12 cellular contexts compared by ENCODE assay signal in the genomic region with DNA sequence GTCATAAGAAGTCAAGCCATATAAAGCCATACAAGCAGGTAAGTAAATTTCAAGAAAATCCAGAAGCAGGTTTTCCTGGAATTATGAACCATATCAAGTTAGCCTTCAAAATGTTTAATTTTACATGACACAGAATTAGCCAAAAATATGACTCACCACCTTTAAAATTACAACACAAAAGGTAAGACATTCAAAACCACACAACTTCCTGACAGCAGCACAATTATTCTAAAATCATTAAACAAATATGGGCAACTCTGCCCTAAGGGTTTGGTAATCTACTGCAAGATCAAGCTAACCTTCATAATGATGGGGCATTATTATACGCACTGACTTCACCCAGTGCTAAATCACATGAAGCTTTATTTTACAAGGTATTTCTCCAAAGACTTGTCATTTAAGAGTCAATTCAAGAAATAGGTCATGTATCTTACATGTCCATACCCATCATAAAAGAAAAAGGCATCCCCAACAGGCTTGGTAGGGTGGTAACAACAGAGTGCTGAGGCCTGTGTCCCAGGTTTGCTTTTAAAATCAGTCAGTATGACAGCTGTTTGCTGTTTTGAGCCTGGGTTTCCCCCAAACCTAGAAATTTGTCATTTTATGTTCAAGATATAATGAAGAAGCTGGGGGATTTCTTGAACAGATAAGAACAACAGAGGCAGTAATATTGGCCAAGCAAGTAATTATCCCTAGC. TPM values are rescaled to one million over a fixed set of nuclear protein-coding genes. Genes with fewer than 3 reads are reported as not detected.
A peak's percentile ranks its signal among the peaks of the same experiment; 100 is the strongest.
DNase-seq lines count a peak whose midpoint lies in the region; ATAC-seq lines count a peak whose summit lies in the region.
"Had no signal": no experiment of that assay in that cellular context is flagged by ENCODE, and none has a peak within 500 bp of the region (broad histone marks: within the 10 kb centered on the region; RNA-seq: fewer than 3 reads in every experiment).

No MANE protein-coding gene starts in this region.

- no peaks in the 10 kb centered on the region for H3K27me3 Mint-ChIP-seq in activated CD4-positive, alpha-beta T cell treated with anti-CD3 and anti-CD28 coated beads, Interleukin-2, amount 10 ng/mL, durations not matched to agents 24 days and 14 days
- no peaks in the 10 kb centered on the region for H3K27me3 Mint-ChIP-seq in activated naive CD8-positive, alpha-beta T cell treated with anti-CD3 and anti-CD28 coated beads for 36 hours

- no peak overlapping the region for H3K4me3 Mint-ChIP-seq in activated CD4-positive, alpha-beta T cell treated with anti-CD3 and anti-CD28 coated beads, Interleukin-2, amount 10 ng/mL, durations not matched to agents 24 days and 14 days
- no peak overlapping the region for H3K4me3 Mint-ChIP-seq in activated naive CD8-positive, alpha-beta T cell treated with anti-CD3 and anti-CD28 coated beads for 36 hours
- no peak overlapping the region for H3K4me3 Mint-ChIP-seq in stimulated activated effector memory CD8-positive, alpha-beta T cell treated with anti-CD3 and anti-CD28 coated beads, Interleukin-12 subunit alpha, Interleukin-12 subunit beta, amount 100 ng/mL, for 72 hours
- H3K4me3 Mint-ChIP-seq: H9 had no signal

- intact Hi-C loops in activated CD4-positive, alpha-beta T cell treated with anti-CD3 and anti-CD28 coated beads, Interleukin-2, amount 10 ng/mL, durations not matched to agents 24 days and 14 days (cut with micrococcal nuclease) = no loop called here

- ATAC-seq in HG03045 (IDR thresholded peaks at IDR 0.05; ENCODE audit: unreplicated experiment) (peak; percentile 50), HG03108 (IDR thresholded peaks at IDR 0.05; ENCODE audit: unreplicated experiment) (no peak)
- peak; percentile 94 for ATAC-seq in stimulated activated effector memory CD8-positive, alpha-beta T cell treated with anti-CD3 and anti-CD28 coated beads, Interleukin-12 subunit alpha, Interleukin-12 subunit beta, amount 100 ng/mL, for 72 hours
- ATAC-seq: left ventricle myocardium superior had no signal

- peaks cover 19% of the 10 kb centered on the region for H3K4me1 Mint-ChIP-seq in activated CD4-positive, alpha-beta T cell treated with anti-CD3 and anti-CD28 coated beads, Interleukin-2, amount 10 ng/mL, durations not matched to agents 24 days and 14 days
- H3K4me1 Mint-ChIP-seq in activated naive CD8-positive, alpha-beta T cell treated with anti-CD3 and anti-CD28 coated beads for 36 hours = peaks cover 30% of the 10 kb centered on the region
- peaks cover 25% of the 10 kb centered on the region for H3K4me1 Mint-ChIP-seq in stimulated activated effector memory CD8-positive, alpha-beta T cell treated with anti-CD3 and anti-CD28 coated beads, Interleukin-12 subunit alpha, Interleukin-12 subunit beta, amount 100 ng/mL, for 72 hours
- H3K4me1 Mint-ChIP-seq: H9 had no signal

- no peaks in the 10 kb centered on the region for H3K9me3 Mint-ChIP-seq in activated CD4-positive, alpha-beta T cell treated with anti-CD3 and anti-CD28 coated beads, Interleukin-2, amount 10 ng/mL, durations not matched to agents 24 days and 14 days
- H3K9me3 Mint-ChIP-seq in activated naive CD8-positive, alpha-beta T cell treated with anti-CD3 and anti-CD28 coated beads for 36 hours = no peaks in the 10 kb centered on the region
- no peaks in the 10 kb centered on the region for H3K9me3 Mint-ChIP-seq in stimulated activated effector memory CD8-positive, alpha-beta T cell treated with anti-CD3 and anti-CD28 coated beads, Interleukin-12 subunit alpha, Interleukin-12 subunit beta, amount 100 ng/mL, for 72 hours
- H3K9me3 Mint-ChIP-seq: H9 had no signal

- DNase-seq in activated CD4-positive, alpha-beta T cell treated with anti-CD3 and anti-CD28 coated beads, Interleukin-2, amount 10 ng/mL, durations not matched to agents 24 days and 14 days = no peak
- DNase-seq in activated CD4-positive, alpha-beta T cell treated with anti-CD3 and anti-CD28 coated beads for 48 hours = no peak
- DNase-seq in activated naive CD8-positive, alpha-beta T cell treated with anti-CD3 and anti-CD28 coated beads for 36 hours = no peak
- DNase-seq in stimulated activated effector memory CD8-positive, alpha-beta T cell treated with anti-CD3 and anti-CD28 coated beads, Interleukin-12 subunit alpha, Interleukin-12 subunit beta, amount 100 ng/mL, for 72 hours (ENCODE audit: low spot score in 2 of 2) = no peak
- DNase-seq in NCI-H128 (lab: John Stamatoyannopoulos, UW; ENCODE audit: unreplicated experiment) (no peak), NCI-H526 (lab: John Stamatoyannopoulos, UW) (no peak)
- DNase-seq: H9, left ventricle myocardium superior, NCI-H774, nucleus accumbens had no signal

- peaks cover 14% of the 10 kb centered on the region for H3K36me3 Mint-ChIP-seq in activated CD4-positive, alpha-beta T cell treated with anti-CD3 and anti-CD28 coated beads, Interleukin-2, amount 10 ng/mL, durations not matched to agents 24 days and 14 days (ENCODE audit: low read depth)
- peaks cover 6% of the 10 kb centered on the region for H3K36me3 Mint-ChIP-seq in activated naive CD8-positive, alpha-beta T cell treated with anti-CD3 and anti-CD28 coated beads for 36 hours
- peaks cover 15% of the 10 kb centered on the region for H3K36me3 Mint-ChIP-seq in stimulated activated effector memory CD8-positive, alpha-beta T cell treated with anti-CD3 and anti-CD28 coated beads, Interleukin-12 subunit alpha, Interleukin-12 subunit beta, amount 100 ng/mL, for 72 hours

- peak overlapping the region; percentile 27 for H3K27ac Mint-ChIP-seq in activated CD4-positive, alpha-beta T cell treated with anti-CD3 and anti-CD28 coated beads, Interleukin-2, amount 10 ng/mL, durations not matched to agents 24 days and 14 days
- H3K27ac Mint-ChIP-seq in activated naive CD8-positive, alpha-beta T cell treated with anti-CD3 and anti-CD28 coated beads for 36 hours = peak overlapping the region; percentile 73
- peak overlapping the region; percentile 86 for H3K27ac Mint-ChIP-seq in stimulated activated effector memory CD8-positive, alpha-beta T cell treated with anti-CD3 and anti-CD28 coated beads, Interleukin-12 subunit alpha, Interleukin-12 subunit beta, amount 100 ng/mL, for 72 hours

RNA-seq across cellular contexts. Expression of gene RCBTB1, which starts 15.2 kb away (rescaled TPM):
- 14.8 and 16.2 TPM in 2 replicates for total RNA-seq in activated CD4-positive, alpha-beta T cell treated with anti-CD3 and anti-CD28 coated beads, Interleukin-2, amount 10 ng/mL, durations not matched to agents 24 days and 14 days
- 10 to 100 TPM; 13.2 to 14.6 TPM for total RNA-seq in activated naive CD8-positive, alpha-beta T cell treated with anti-CD3 and anti-CD28 coated beads for 36 hours

RNA-seq across cellular contexts. Expression of gene ARL11, which starts 58.2 kb away (rescaled TPM):
- total RNA-seq in activated CD4-positive, alpha-beta T cell treated with anti-CD3 and anti-CD28 coated beads, Interleukin-2, amount 10 ng/mL, durations not matched to agents 24 days and 14 days = 0.65 and 0.76 TPM in 2 replicates
- total RNA-seq in activated naive CD8-positive, alpha-beta T cell treated with anti-CD3 and anti-CD28 coated beads for 36 hours = 1 to 10 TPM in 1 of 2 experiments, under 1 TPM in 1; 0.97 to 1.1 TPM

Comparison
In these comparisons a context has a peak if more than half of its experiments do, and no peak if none do; other contexts are left out.
1. H3K27ac Mint-ChIP-seq: peak in every context shown above with its lines; median percentile 86 in stimulated activated effector memory CD8-positive, alpha-beta T cell treated with anti-CD3 and anti-CD28 coated beads, Interleukin-12 subunit alpha, Interleukin-12 subunit beta, amount 100 ng/mL, for 72 hours; 73 in activated naive CD8-positive, alpha-beta T cell treated with anti-CD3 and anti-CD28 coated beads for 36 hours; 27 in activated CD4-positive, alpha-beta T cell treated with anti-CD3 and anti-CD28 coated beads, Interleukin-2, amount 10 ng/mL, durations not matched to agents 24 days and 14 days.